In the genomic region with DNA sequence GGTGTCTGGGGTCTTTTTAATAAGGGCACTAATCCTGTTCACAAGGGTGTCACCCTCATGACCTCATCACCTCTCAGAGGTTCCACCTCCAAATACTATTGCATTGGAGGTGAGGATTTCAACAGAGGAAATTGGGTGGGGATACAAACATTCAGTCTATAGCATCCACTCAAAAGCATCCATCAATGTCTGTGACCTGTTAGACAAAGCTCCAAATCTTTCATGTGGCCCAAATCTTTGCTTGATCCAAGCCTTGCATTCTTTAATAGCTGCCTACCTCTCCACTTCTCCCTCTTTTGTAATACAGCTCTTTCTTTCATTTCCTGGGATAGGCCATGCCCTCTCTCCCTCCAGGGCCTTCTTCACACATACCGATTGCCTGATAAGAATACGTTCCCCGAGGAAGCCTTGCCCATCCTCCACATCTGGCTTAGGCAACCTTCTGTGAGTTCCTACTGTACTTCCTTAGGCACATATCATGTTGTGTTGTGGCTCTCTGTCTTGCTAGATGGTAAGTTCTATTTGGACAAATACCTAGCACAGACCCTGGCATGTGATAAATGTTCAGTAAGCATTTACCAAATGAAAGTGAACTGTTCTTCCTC, we compare ENCODE assay signal across 1 cellular context.
TF ChIP-seq lines count a peak whose summit lies in the region.

No MANE protein-coding gene starts in this region.

TF ChIP-seq in K562, 482 proteins besides CTCF, POLR2A, EP300 and RAD21 (continued from another document and continues in another):
- TF ChIP-seq, protein P1, sequence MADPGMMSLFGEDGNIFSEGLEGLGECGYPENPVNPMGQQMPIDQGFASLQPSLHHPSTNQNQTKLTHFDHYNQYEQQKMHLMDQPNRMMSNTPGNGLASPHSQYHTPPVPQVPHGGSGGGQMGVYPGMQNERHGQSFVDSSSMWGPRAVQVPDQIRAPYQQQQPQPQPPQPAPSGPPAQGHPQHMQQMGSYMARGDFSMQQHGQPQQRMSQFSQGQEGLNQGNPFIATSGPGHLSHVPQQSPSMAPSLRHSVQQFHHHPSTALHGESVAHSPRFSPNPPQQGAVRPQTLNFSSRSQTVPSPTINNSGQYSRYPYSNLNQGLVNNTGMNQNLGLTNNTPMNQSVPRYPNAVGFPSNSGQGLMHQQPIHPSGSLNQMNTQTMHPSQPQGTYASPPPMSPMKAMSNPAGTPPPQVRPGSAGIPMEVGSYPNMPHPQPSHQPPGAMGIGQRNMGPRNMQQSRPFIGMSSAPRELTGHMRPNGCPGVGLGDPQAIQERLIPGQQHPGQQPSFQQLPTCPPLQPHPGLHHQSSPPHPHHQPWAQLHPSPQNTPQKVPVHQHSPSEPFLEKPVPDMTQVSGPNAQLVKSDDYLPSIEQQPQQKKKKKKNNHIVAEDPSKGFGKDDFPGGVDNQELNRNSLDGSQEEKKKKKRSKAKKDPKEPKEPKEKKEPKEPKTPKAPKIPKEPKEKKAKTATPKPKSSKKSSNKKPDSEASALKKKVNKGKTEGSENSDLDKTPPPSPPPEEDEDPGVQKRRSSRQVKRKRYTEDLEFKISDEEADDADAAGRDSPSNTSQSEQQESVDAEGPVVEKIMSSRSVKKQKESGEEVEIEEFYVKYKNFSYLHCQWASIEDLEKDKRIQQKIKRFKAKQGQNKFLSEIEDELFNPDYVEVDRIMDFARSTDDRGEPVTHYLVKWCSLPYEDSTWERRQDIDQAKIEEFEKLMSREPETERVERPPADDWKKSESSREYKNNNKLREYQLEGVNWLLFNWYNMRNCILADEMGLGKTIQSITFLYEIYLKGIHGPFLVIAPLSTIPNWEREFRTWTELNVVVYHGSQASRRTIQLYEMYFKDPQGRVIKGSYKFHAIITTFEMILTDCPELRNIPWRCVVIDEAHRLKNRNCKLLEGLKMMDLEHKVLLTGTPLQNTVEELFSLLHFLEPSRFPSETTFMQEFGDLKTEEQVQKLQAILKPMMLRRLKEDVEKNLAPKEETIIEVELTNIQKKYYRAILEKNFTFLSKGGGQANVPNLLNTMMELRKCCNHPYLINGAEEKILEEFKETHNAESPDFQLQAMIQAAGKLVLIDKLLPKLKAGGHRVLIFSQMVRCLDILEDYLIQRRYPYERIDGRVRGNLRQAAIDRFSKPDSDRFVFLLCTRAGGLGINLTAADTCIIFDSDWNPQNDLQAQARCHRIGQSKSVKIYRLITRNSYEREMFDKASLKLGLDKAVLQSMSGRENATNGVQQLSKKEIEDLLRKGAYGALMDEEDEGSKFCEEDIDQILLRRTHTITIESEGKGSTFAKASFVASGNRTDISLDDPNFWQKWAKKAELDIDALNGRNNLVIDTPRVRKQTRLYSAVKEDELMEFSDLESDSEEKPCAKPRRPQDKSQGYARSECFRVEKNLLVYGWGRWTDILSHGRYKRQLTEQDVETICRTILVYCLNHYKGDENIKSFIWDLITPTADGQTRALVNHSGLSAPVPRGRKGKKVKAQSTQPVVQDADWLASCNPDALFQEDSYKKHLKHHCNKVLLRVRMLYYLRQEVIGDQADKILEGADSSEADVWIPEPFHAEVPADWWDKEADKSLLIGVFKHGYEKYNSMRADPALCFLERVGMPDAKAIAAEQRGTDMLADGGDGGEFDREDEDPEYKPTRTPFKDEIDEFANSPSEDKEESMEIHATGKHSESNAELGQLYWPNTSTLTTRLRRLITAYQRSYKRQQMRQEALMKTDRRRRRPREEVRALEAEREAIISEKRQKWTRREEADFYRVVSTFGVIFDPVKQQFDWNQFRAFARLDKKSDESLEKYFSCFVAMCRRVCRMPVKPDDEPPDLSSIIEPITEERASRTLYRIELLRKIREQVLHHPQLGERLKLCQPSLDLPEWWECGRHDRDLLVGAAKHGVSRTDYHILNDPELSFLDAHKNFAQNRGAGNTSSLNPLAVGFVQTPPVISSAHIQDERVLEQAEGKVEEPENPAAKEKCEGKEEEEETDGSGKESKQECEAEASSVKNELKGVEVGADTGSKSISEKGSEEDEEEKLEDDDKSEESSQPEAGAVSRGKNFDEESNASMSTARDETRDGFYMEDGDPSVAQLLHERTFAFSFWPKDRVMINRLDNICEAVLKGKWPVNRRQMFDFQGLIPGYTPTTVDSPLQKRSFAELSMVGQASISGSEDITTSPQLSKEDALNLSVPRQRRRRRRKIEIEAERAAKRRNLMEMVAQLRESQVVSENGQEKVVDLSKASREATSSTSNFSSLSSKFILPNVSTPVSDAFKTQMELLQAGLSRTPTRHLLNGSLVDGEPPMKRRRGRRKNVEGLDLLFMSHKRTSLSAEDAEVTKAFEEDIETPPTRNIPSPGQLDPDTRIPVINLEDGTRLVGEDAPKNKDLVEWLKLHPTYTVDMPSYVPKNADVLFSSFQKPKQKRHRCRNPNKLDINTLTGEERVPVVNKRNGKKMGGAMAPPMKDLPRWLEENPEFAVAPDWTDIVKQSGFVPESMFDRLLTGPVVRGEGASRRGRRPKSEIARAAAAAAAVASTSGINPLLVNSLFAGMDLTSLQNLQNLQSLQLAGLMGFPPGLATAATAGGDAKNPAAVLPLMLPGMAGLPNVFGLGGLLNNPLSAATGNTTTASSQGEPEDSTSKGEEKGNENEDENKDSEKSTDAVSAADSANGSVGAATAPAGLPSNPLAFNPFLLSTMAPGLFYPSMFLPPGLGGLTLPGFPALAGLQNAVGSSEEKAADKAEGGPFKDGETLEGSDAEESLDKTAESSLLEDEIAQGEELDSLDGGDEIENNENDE (IDR thresholded peaks at IDR 0.05; ENCODE audit: low read depth, low read length) = no peak
- no peak for TF ChIP-seq TAF7 (tag; IDR thresholded peaks at IDR 0.05)
- TF ChIP-seq ZNF778 (CRISPR knock-in tag; IDR thresholded peaks at IDR 0.05) = no peak
- no peak for TF ChIP-seq ZNF584 (CRISPR knock-in tag; IDR thresholded peaks at IDR 0.05; ENCODE audit: low read depth)
- TF ChIP-seq SP2 (IDR thresholded peaks at IDR 0.05; ENCODE audit: extremely low read depth, low read depth, low read length, poor library complexity, severe bottlenecking) = no peak
- TF ChIP-seq SETDB1 (IDR thresholded peaks at IDR 0.05; ENCODE audit: low read length) = no peak
- no peak for TF ChIP-seq ZZZ3 (IDR thresholded peaks at IDR 0.05)
- TF ChIP-seq, protein P2, sequence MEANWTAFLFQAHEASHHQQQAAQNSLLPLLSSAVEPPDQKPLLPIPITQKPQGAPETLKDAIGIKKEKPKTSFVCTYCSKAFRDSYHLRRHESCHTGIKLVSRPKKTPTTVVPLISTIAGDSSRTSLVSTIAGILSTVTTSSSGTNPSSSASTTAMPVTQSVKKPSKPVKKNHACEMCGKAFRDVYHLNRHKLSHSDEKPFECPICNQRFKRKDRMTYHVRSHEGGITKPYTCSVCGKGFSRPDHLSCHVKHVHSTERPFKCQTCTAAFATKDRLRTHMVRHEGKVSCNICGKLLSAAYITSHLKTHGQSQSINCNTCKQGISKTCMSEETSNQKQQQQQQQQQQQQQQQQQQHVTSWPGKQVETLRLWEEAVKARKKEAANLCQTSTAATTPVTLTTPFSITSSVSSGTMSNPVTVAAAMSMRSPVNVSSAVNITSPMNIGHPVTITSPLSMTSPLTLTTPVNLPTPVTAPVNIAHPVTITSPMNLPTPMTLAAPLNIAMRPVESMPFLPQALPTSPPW (CRISPR knock-in tag; IDR thresholded peaks at IDR 0.05) = no peak
- TF ChIP-seq CHD1 (IDR thresholded peaks at IDR 0.05; ENCODE audit: low read length) = no peak
- TF ChIP-seq RCOR1 (IDR thresholded peaks at IDR 0.05; ENCODE audit: borderline replicate concordance in 1 of 2, low read depth in 2 of 2, low read length in 2 of 2) = peak in 1 of 2 experiments; percentile 35; a peak in 1 of 4 replicates
- no peak for TF ChIP-seq ZNF408 (CRISPR knock-in tag; IDR thresholded peaks at IDR 0.05; ENCODE audit: low read depth)
- no peak for TF ChIP-seq TSC22D4 (tag; IDR thresholded peaks at IDR 0.05)
- no peak for TF ChIP-seq U2AF2 (optimal IDR thresholded peaks at IDR 0.05; ENCODE audit: low read depth, low read length)
- TF ChIP-seq, protein P3, sequence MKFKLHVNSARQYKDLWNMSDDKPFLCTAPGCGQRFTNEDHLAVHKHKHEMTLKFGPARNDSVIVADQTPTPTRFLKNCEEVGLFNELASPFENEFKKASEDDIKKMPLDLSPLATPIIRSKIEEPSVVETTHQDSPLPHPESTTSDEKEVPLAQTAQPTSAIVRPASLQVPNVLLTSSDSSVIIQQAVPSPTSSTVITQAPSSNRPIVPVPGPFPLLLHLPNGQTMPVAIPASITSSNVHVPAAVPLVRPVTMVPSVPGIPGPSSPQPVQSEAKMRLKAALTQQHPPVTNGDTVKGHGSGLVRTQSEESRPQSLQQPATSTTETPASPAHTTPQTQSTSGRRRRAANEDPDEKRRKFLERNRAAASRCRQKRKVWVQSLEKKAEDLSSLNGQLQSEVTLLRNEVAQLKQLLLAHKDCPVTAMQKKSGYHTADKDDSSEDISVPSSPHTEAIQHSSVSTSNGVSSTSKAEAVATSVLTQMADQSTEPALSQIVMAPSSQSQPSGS (CRISPR knock-in tag; IDR thresholded peaks at IDR 0.05) = no peak
- TF ChIP-seq BMI1 (IDR thresholded peaks at IDR 0.05; ENCODE audit: low read length) = no peak
- TF ChIP-seq, protein P4, sequence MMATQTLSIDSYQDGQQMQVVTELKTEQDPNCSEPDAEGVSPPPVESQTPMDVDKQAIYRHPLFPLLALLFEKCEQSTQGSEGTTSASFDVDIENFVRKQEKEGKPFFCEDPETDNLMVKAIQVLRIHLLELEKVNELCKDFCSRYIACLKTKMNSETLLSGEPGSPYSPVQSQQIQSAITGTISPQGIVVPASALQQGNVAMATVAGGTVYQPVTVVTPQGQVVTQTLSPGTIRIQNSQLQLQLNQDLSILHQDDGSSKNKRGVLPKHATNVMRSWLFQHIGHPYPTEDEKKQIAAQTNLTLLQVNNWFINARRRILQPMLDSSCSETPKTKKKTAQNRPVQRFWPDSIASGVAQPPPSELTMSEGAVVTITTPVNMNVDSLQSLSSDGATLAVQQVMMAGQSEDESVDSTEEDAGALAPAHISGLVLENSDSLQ (IDR thresholded peaks at IDR 0.05) = peak; percentile 64
- TF ChIP-seq, protein P5, sequence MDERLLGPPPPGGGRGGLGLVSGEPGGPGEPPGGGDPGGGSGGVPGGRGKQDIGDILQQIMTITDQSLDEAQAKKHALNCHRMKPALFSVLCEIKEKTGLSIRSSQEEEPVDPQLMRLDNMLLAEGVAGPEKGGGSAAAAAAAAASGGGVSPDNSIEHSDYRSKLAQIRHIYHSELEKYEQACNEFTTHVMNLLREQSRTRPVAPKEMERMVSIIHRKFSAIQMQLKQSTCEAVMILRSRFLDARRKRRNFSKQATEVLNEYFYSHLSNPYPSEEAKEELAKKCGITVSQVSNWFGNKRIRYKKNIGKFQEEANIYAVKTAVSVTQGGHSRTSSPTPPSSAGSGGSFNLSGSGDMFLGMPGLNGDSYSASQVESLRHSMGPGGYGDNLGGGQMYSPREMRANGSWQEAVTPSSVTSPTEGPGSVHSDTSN (CRISPR knock-in tag; IDR thresholded peaks at IDR 0.05; ENCODE audit: low read depth) = no peak
- TF ChIP-seq, protein P5 (tag; conservative IDR thresholded peaks at IDR 0.05; ENCODE audit: low read depth) = peak; percentile 60
- no peak for TF ChIP-seq KAT2B (IDR thresholded peaks at IDR 0.05; ENCODE audit: low read depth, low read length)
- no peak for TF ChIP-seq RBM25 (IDR thresholded peaks at IDR 0.05; ENCODE audit: low read depth, low read length, severe bottlenecking)
- TF ChIP-seq MCM7 (IDR thresholded peaks at IDR 0.05) = no peak
- TF ChIP-seq, protein P6, sequence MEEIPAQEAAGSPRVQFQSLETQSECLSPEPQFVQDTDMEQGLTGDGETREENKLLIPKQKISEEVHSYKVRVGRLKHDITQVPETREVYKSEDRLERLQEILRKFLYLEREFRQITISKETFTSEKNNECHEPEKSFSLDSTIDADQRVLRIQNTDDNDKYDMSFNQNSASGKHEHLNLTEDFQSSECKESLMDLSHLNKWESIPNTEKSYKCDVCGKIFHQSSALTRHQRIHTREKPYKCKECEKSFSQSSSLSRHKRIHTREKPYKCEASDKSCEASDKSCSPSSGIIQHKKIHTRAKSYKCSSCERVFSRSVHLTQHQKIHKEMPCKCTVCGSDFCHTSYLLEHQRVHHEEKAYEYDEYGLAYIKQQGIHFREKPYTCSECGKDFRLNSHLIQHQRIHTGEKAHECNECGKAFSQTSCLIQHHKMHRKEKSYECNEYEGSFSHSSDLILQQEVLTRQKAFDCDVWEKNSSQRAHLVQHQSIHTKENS (CRISPR knock-in tag; IDR thresholded peaks at IDR 0.05) = no peak
- TF ChIP-seq, protein P7, sequence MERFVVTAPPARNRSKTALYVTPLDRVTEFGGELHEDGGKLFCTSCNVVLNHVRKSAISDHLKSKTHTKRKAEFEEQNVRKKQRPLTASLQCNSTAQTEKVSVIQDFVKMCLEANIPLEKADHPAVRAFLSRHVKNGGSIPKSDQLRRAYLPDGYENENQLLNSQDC (CRISPR knock-in tag; IDR thresholded peaks at IDR 0.05) = no peak
- no peak for TF ChIP-seq ZNF561 (CRISPR knock-in tag; conservative IDR thresholded peaks at IDR 0.05)
